In the genomic region with DNA sequence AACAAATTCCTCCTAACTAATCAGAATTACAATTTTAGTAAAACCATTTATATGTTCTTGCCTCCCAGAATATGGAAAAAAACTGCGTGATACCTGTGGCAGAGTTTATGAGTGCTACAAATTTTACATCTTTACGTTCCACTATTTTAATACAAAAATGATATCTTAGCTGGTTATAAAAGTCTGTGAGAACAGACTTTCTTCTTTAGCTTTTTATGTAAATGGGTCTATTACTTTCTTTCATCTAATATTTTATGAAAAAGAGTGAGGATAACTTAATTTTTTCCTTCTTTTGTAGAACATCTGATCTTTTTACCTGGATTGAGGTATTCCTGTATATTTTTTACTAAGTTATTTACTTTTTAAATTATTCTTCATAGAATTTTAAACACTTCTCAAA, we compare ENCODE assay signal across 38 cellular contexts. TPM values are rescaled to one million over a fixed set of nuclear protein-coding genes. Genes with fewer than 3 reads are reported as not detected.
"Had no signal": no experiment of that assay in that cellular context is flagged by ENCODE, and none has a peak within 500 bp of the region (broad histone marks: within the 10 kb centered on the region; RNA-seq: fewer than 3 reads in every experiment).

No MANE protein-coding gene starts in this region.

- H3K36me3 ChIP-seq: MG63 had no signal

- H3K4me3 ChIP-seq: MG63 had no signal

- DNase-seq: Karpas-422, Kasumi-1, MG63, MM.1S, MV-4-11, NCI-H1048, NCI-H1092, NCI-H1092 treated with DMSO at 0.1 percent for 48 hours, NCI-H1105 treated with DMSO at 0.1 percent for 48 hours, NCI-H1417, NCI-H1417 treated with DMSO at 0.1 percent for 48 hours, NCI-H1436, NCI-H1436 treated with DMSO at 0.1 percent for 48 hours, NCI-H146, NCI-H1694, NCI-H1694 treated with DMSO at 0.1 percent for 48 hours, NCI-H187, NCI-H187 treated with DMSO at 0.1 percent for 48 hours, NCI-H1930, NCI-H2029, NCI-H2029 treated with DMSO at 0.1 percent for 48 hours, NCI-H2081, NCI-H2081 treated with DMSO at 0.1 percent for 48 hours, NCI-H2107, NCI-H2171, NCI-H2171 treated with DMSO at 0.1 percent for 48 hours, NCI-H2227 treated with DMSO at 0.1 percent for 48 hours, NCI-H226, NCI-H345, NCI-H446, NCI-H446 treated with DMSO at 0.1 percent for 48 hours, NCI-H510A, NCI-H510A treated with DMSO at 0.1 percent for 48 hours had no signal

- H3K9me3 ChIP-seq: MG63 had no signal

- H3K27me3 ChIP-seq: MG63 had no signal

- H3K9ac ChIP-seq: KMS-11 had no signal

- H3K4me2 ChIP-seq: KMS-11 had no signal

- H3K27ac ChIP-seq: KMS-11 had no signal

RNA-seq across cellular contexts. Expression of gene REG3A, which starts 22.1 kb away (rescaled TPM):
- total RNA-seq: LHCN-M2, M059J, MCF 10A, NCI-H460 had no signal
